In the genomic region with DNA sequence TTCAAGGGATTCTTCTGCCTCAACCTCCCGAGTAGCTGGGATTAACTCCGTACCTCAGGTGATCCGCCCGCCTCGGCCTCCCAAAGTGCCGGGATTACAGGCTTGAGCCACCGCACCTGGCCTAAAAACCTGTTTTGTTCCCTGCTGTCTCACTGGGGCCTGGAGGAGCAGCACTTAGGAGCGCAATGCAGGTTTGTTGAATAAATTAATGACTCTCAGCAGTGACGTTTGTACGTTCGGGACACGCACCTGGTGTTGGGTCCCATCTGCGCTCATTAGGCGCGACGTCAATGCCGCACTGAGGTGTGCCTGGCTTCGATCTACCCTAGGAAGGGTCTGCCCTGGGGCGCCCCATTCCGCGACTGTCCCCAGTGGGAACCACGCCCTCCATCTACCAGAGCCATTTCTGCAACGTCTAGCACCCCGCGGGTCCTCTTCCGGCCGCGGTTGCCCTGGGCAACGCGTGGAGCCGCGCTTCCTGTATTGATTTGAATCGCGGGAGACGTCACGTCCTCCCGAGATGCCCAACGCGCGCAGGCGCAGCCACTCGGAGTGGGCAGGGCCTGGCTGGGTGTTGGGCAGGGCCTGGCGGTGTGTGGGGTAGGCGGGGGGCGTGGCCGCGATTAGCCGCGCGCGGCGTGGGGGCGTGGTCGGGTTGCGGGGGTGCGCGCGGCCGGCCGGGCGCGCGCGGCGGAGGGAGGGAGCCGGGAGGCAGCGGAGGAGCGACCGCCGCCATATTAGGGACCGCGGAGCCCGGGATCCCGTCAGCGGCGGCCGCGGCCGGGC, we compare ENCODE assay signal across 1 cellular context.
TF ChIP-seq lines count a peak whose summit lies in the region.

A gene (plus strand): TSS at position 714 of the 786 bp plus-strand sequence. CDS start 16,679 bp downstream, outside the sequence.

TF ChIP-seq in SK-N-SH, 30 proteins besides CTCF, POLR2A, EP300 and RAD21 (continued from another document):
- TF ChIP-seq, protein P1, sequence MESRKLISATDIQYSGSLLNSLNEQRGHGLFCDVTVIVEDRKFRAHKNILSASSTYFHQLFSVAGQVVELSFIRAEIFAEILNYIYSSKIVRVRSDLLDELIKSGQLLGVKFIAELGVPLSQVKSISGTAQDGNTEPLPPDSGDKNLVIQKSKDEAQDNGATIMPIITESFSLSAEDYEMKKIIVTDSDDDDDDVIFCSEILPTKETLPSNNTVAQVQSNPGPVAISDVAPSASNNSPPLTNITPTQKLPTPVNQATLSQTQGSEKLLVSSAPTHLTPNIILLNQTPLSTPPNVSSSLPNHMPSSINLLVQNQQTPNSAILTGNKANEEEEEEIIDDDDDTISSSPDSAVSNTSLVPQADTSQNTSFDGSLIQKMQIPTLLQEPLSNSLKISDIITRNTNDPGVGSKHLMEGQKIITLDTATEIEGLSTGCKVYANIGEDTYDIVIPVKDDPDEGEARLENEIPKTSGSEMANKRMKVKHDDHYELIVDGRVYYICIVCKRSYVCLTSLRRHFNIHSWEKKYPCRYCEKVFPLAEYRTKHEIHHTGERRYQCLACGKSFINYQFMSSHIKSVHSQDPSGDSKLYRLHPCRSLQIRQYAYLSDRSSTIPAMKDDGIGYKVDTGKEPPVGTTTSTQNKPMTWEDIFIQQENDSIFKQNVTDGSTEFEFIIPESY (IDR thresholded peaks at IDR 0.05; ENCODE audit: borderline replicate concordance, low read depth) = no peak
- TF ChIP-seq MXI1 (IDR thresholded peaks at IDR 0.05; ENCODE audit: low read depth, low read length) (peak; percentile 87), MEF2A (IDR thresholded peaks at IDR 0.05; ENCODE audit: borderline replicate concordance, low read depth) (no peak), SMC3 (IDR thresholded peaks at IDR 0.05; ENCODE audit: low read depth, low read length) (no peak), JUND (IDR thresholded peaks at IDR 0.05) (no peak), NFIC (IDR thresholded peaks at IDR 0.05; ENCODE audit: borderline replicate concordance) (no peak), RCOR1 (IDR thresholded peaks at IDR 0.05; ENCODE audit: low read length) (no peak), POLR2AphosphoS5 (IDR thresholded peaks at IDR 0.05; ENCODE audit: low read depth, low read length) (peak; percentile 64), RFX5 (IDR thresholded peaks at IDR 0.05; ENCODE audit: low read length) (no peak), NRF1 (IDR thresholded peaks at IDR 0.05; ENCODE audit: low read depth, low read length) (peak; percentile 98), EZH2phosphoT487 (IDR thresholded peaks at IDR 0.05; ENCODE audit: borderline replicate concordance, low read depth) (no peak), TEAD4 (IDR thresholded peaks at IDR 0.05; ENCODE audit: borderline replicate concordance, insufficient read depth) (no peak), FOXM1 (IDR thresholded peaks at IDR 0.05; ENCODE audit: low read depth) (peak; percentile 100), YY1 (IDR thresholded peaks at IDR 0.05; ENCODE audit: low read depth) (peak; percentile 79; the same call in 1 of the 2 replicates), TCF12 (IDR thresholded peaks at IDR 0.05) (peak; percentile 22; the same call in 1 of the 2 replicates), GATA2 (CRISPR knock-in tag; IDR thresholded peaks at IDR 0.05) (peak; percentile 94)
- TF ChIP-seq, protein P2, sequence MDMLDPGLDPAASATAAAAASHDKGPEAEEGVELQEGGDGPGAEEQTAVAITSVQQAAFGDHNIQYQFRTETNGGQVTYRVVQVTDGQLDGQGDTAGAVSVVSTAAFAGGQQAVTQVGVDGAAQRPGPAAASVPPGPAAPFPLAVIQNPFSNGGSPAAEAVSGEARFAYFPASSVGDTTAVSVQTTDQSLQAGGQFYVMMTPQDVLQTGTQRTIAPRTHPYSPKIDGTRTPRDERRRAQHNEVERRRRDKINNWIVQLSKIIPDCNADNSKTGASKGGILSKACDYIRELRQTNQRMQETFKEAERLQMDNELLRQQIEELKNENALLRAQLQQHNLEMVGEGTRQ (IDR thresholded peaks at IDR 0.05; ENCODE audit: borderline replicate concordance, low read depth, low read length) = no peak
- TF ChIP-seq, protein P3, sequence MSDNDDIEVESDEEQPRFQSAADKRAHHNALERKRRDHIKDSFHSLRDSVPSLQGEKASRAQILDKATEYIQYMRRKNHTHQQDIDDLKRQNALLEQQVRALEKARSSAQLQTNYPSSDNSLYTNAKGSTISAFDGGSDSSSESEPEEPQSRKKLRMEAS (IDR thresholded peaks at IDR 0.05; ENCODE audit: low read depth) = peak; percentile 93
- TF ChIP-seq, protein P4, sequence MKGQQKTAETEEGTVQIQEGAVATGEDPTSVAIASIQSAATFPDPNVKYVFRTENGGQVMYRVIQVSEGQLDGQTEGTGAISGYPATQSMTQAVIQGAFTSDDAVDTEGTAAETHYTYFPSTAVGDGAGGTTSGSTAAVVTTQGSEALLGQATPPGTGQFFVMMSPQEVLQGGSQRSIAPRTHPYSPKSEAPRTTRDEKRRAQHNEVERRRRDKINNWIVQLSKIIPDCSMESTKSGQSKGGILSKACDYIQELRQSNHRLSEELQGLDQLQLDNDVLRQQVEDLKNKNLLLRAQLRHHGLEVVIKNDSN (IDR thresholded peaks at IDR 0.05; ENCODE audit: borderline replicate concordance, low read depth) = no peak
- TF ChIP-seq, protein P5, sequence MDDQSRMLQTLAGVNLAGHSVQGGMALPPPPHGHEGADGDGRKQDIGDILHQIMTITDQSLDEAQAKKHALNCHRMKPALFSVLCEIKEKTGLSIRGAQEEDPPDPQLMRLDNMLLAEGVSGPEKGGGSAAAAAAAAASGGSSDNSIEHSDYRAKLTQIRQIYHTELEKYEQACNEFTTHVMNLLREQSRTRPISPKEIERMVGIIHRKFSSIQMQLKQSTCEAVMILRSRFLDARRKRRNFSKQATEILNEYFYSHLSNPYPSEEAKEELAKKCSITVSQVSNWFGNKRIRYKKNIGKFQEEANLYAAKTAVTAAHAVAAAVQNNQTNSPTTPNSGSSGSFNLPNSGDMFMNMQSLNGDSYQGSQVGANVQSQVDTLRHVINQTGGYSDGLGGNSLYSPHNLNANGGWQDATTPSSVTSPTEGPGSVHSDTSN (IDR thresholded peaks at IDR 0.05) = no peak
TF ChIP-seq in SK-N-SH: peak in this region for 13.
